ENCODE assay signal across 8 cellular contexts in genomic region chr11:76371170-76371569, GRCh38. TPM values are rescaled to one million over a fixed set of nuclear protein-coding genes. Genes with fewer than 3 reads are reported as not detected.
DNase-seq lines count a peak whose midpoint lies in the region; ATAC-seq and TF ChIP-seq lines count a peak whose summit lies in the region.

No MANE protein-coding gene starts in this region.

- no peaks in the 10 kb centered on the region for H3K9me3 ChIP-seq in HAP-1
- H3K9me3 ChIP-seq in endodermal cell (ENCODE audit: control insufficient read depth, low read length) = no peaks in the 10 kb centered on the region

- ATAC-seq in GM21737 (IDR thresholded peaks at IDR 0.05; ENCODE audit: unreplicated experiment) (peak; percentile 60), T-cell (replicated peaks in 1 of 4) (peak in 3 of 4 experiments; percentile 52 to 73 (median 60)), HG03139 (IDR thresholded peaks at IDR 0.05; ENCODE audit: unreplicated experiment) (no peak)

- H3K36me3 ChIP-seq in HAP-1 (replicated peaks) (no peaks in the 10 kb centered on the region), endodermal cell (ENCODE audit: control insufficient read depth, insufficient read depth, low read length) (no peaks in the 10 kb centered on the region)

- H3K36me3 Mint-ChIP-seq in T-cell (no peaks in the 10 kb centered on the region), endodermal cell (ENCODE audit: low read depth) (no peaks in the 10 kb centered on the region)

- H3K4me1 ChIP-seq in HAP-1 (peaks cover 20% of the 10 kb centered on the region), endodermal cell (ENCODE audit: control insufficient read depth, insufficient read depth, low read length) (no peaks in the 10 kb centered on the region)

- H3K4me3 ChIP-seq in HAP-1 = no peak overlapping the region
- H3K4me3 ChIP-seq in endodermal cell (ENCODE audit: low read length) = no peak overlapping the region

- H3K27ac Mint-ChIP-seq in T-cell (peak overlapping the region in 1 of 2 donors; percentile 62), endodermal cell (no peak overlapping the region)

- 89 to 94% methylated on average over 2 to 3 of the region's 3 CpGs for WGBS in endodermal cell (ENCODE audit: insufficient coverage in 1 of 2, insufficient read length in 1 of 2), 2 experiments

- in situ Hi-C loops in HAP-1 (cut with MboI; ENCODE audit: low sequenced_read_pairs) = no loop called here

- no peak overlapping the region for H3K9ac ChIP-seq in endodermal cell (ENCODE audit: extremely low read depth, low read length, poor library complexity, severe bottlenecking)

- TF ChIP-seq CTCF in endodermal cell (conservative IDR thresholded peaks at IDR 0.05) = no peak

- H3K27me3 Mint-ChIP-seq in T-cell (no peaks in the 10 kb centered on the region), endodermal cell (ENCODE audit: insufficient read depth) (no peaks in the 10 kb centered on the region)

- DNase-seq in AG20443 (ENCODE audit: low spot score) = peak; percentile 26
- no peak for DNase-seq in T-cell
- DNase-seq in fibroblast of the conjunctiva (ENCODE audit: low read depth) = peak; percentile 13
- no peak for DNase-seq in HAP-1 (ENCODE audit: low spot score in 2 of 2)
- no peak for DNase-seq in endodermal cell
- no peak for DNase-seq in NCI-H1436 treated with DMSO at 0.1 percent for 48 hours (lab: John Stamatoyannopoulos, UW)

- H3K4me3 Mint-ChIP-seq in T-cell = no peak overlapping the region
- no peak overlapping the region for H3K4me3 Mint-ChIP-seq in endodermal cell

- H3K9me3 Mint-ChIP-seq in T-cell (no peaks in the 10 kb centered on the region), endodermal cell (no peaks in the 10 kb centered on the region)

- H3K4me1 Mint-ChIP-seq in T-cell (peaks cover 72 to 74% (median 74%) of the 10 kb centered on the region in 3 donors), endodermal cell (peaks cover 1% of the 10 kb centered on the region)

- no peak overlapping the region for H3K27ac ChIP-seq in endodermal cell (ENCODE audit: low read depth, low read length)

- H3K27me3 ChIP-seq in HAP-1 (ENCODE audit: low read depth) (no peaks in the 10 kb centered on the region), endodermal cell (ENCODE audit: control insufficient read depth, insufficient read depth, low read length, poor library complexity, severe bottlenecking) (no peaks in the 10 kb centered on the region)

- CTCF ChIA-PET in T-cell (lab: Charles Lee) = no interaction called here

- POLR2A ChIA-PET in T-cell (lab: Charles Lee) = no interaction called here

RNA-seq across cellular contexts. Expression of gene THAP12, which starts 9.8 kb away (rescaled TPM):
- 10 to 100 TPM; 41.0 to 51.3 (median 49.0) TPM for total RNA-seq in T-cell
- total RNA-seq in endodermal cell = 10 to 100 TPM; 39.6 to 46.2 TPM
- 55.9 TPM for polyA plus RNA-seq in endodermal cell (2013, experiment 1 of 2)
- polyA plus RNA-seq in endodermal cell (2013, experiment 2 of 2) = 53.8 TPM

RNA-seq across cellular contexts. Expression of gene GVQW3, which starts 10.0 kb away (rescaled TPM):
- total RNA-seq in T-cell (1 to 10 TPM; 4.1 to 8.3 (median 5.9) TPM), endodermal cell (10 to 100 TPM in 1 of 2 donors, 1 to 10 TPM in 1; 6.6 to 13.5 TPM)
- polyA plus RNA-seq in endodermal cell (2013, experiment 1 of 2) = 8.3 TPM
- polyA plus RNA-seq in endodermal cell (2013, experiment 2 of 2) = 7.7 TPM

Comparison
In these comparisons a context has a peak if more than half of its experiments do, and no peak if none do; other contexts are left out.
1. DNase-seq: peak in AG20443 (single experiment) and fibroblast of the conjunctiva (single experiment); none in T-cell (0 of 34), HAP-1 (0 of 2), endodermal cell (single experiment) and NCI-H1436 treated with DMSO at 0.1 percent for 48 hours (single experiment).